ENCODE assay signal across 17 cellular contexts in the genomic region with DNA sequence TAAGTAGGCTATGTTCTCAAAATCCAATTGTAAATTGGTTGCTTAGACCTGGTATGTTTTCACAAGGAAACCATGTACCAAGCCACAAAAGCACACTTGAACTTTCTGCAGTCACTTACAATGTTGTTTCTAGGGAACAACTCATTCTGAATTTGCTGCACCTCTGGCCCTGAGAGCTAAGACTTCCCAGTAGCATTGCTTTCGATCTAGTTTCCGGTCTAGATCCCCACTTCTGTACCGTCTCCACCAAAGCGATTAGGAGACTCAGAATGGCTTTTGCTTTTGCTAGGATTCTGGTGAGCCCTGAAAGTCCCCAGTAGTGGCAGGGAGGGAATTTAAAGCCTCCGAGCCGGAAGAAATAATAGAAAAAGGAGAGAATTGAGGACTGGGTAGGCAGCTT.
DNase-seq lines count a peak whose midpoint lies in the region; ATAC-seq, FAIRE-seq and TF ChIP-seq lines count a peak whose summit lies in the region.
"Had no signal": no experiment of that assay in that cellular context is flagged by ENCODE, and none has a peak within 500 bp of the region (broad histone marks: within the 10 kb centered on the region; RNA-seq: fewer than 3 reads in every experiment).

No MANE protein-coding gene starts in this region.

- TF ChIP-seq POLR2A in tibial nerve (IDR thresholded peaks at IDR 0.05), result no peak

- H4K20me1 ChIP-seq in neural progenitor cell (ENCODE audit: low read depth), result no peaks in the 10 kb centered on the region

- H3K36me3 ChIP-seq in neural progenitor cell, result no peaks in the 10 kb centered on the region
- H3K36me3 ChIP-seq in tibial nerve, result no peaks in the 10 kb centered on the region
- H3K36me3 ChIP-seq in colonic mucosa, result no peaks in the 10 kb centered on the region
- H3K36me3 ChIP-seq: MG63 had no signal

- H3K27ac ChIP-seq in neural progenitor cell, result no peak overlapping the region
- peak overlapping the region; percentile 20 to 77 (median 45) for H3K27ac ChIP-seq in tibial nerve
- H3K27ac ChIP-seq in colonic mucosa, result no peak overlapping the region

- no peaks in the 10 kb centered on the region for H3K27me3 ChIP-seq in neural progenitor cell
- no peaks in the 10 kb centered on the region for H3K27me3 ChIP-seq in tibial nerve
- H3K27me3 ChIP-seq in colonic mucosa, result no peaks in the 10 kb centered on the region
- H3K27me3 ChIP-seq: MG63 had no signal

- H2AFZ ChIP-seq in neural progenitor cell (replicated peaks), result peak overlapping the region; percentile 68

- no peaks in the 10 kb centered on the region for H3K79me2 ChIP-seq in neural progenitor cell (ENCODE audit: low read depth)

- no peak overlapping the region for H3K4me3 Mint-ChIP-seq in neural progenitor cell
- H3K4me3 Mint-ChIP-seq: CD8-positive, alpha-beta memory T cell had no signal

- 54 to 75% methylated on average over 6 of the region's 6 CpGs for WGBS in tibial nerve, 2 donors

- peaks cover 5% of the 10 kb centered on the region for H3F3A ChIP-seq in neural progenitor cell (ENCODE audit: low read depth)

- peak; percentile 14 for DNase-seq in fibroblast of the aortic adventitia (ENCODE audit: low read depth)
- no peak for DNase-seq in neural progenitor cell (ENCODE audit: low spot score)
- DNase-seq in tibial nerve (ENCODE audit: low spot score in 2 of 2), result no peak
- DNase-seq in colonic mucosa, result no peak
- DNase-seq in NCI-H510A (lab: John Stamatoyannopoulos, UW), result no peak
- DNase-seq: CD8-positive, alpha-beta memory T cell; DND-41; GF-D8; MG63; NCI-H1105; NCI-H187 treated with DMSO at 0.1 percent for 48 hours; NCI-H2171; SIG-M5 had no signal

- no peaks in the 10 kb centered on the region for H3K4me1 Mint-ChIP-seq in neural progenitor cell

- no peak for TF ChIP-seq EP300 in tibial nerve (IDR thresholded peaks at IDR 0.05)

- no peaks in the 10 kb centered on the region for H3K36me3 Mint-ChIP-seq in neural progenitor cell

- ATAC-seq in HG02610 (IDR thresholded peaks at IDR 0.05; ENCODE audit: unreplicated experiment), result no peak

- H3K9me3 Mint-ChIP-seq in neural progenitor cell, result no peaks in the 10 kb centered on the region
- H3K9me3 Mint-ChIP-seq: CD8-positive, alpha-beta memory T cell had no signal

- H3K9ac ChIP-seq in neural progenitor cell (no peak overlapping the region), colonic mucosa (ENCODE audit: low read depth in 2 of 2, low read length in 2 of 2) (no peak overlapping the region)

- intact Hi-C loops in colonic mucosa (cut with DNase I), result no loop called here

- H3K4me3 ChIP-seq in fibroblast of the aortic adventitia (ENCODE audit: low read depth, low read length) (no peak overlapping the region), neural progenitor cell (no peak overlapping the region), tibial nerve (peak overlapping the region in 1 of 4 donors; percentile 14), colonic mucosa (no peak overlapping the region)
- H3K4me3 ChIP-seq: MG63 had no signal

- no peaks in the 10 kb centered on the region for H3K27me3 Mint-ChIP-seq in neural progenitor cell (ENCODE audit: insufficient read depth, low read depth)

- H3K4me2 ChIP-seq in neural progenitor cell, result no peak overlapping the region

- H3K4me1 ChIP-seq in neural progenitor cell, result peaks cover 6% of the 10 kb centered on the region
- peaks cover 0 to 14% (median 4%) of the 10 kb centered on the region in 4 donors for H3K4me1 ChIP-seq in tibial nerve
- H3K4me1 ChIP-seq in colonic mucosa, result no peaks in the 10 kb centered on the region

- FAIRE-seq in TTC549 (lab: Jason Lieb, UNC), result peak; percentile 99
- FAIRE-seq: GM19239, RCC 7860 had no signal

- no peak overlapping the region for H3K27ac Mint-ChIP-seq in neural progenitor cell

- TF ChIP-seq CTCF in fibroblast of the aortic adventitia (IDR thresholded peaks at IDR 0.05; ENCODE audit: insufficient read depth, low read length) (no peak), neural progenitor cell (IDR thresholded peaks at IDR 0.05) (no peak), tibial nerve (IDR thresholded peaks at IDR 0.05) (no peak), colonic mucosa (IDR thresholded peaks at IDR 0.05) (no peak)

- H3K9me3 ChIP-seq in neural progenitor cell (ENCODE audit: low read depth) (no peaks in the 10 kb centered on the region), tibial nerve (no peaks in the 10 kb centered on the region), colonic mucosa (no peaks in the 10 kb centered on the region)
- H3K9me3 ChIP-seq: MG63 had no signal

Comparison
In these comparisons a context has a peak if more than half of its experiments do, and no peak if none do; other contexts are left out.
1. H3K27ac ChIP-seq: peak in tibial nerve (4 of 4); none in neural progenitor cell (single experiment) and colonic mucosa (single experiment).